ENCODE assay signal across 1 cellular context in genomic region chrX:1601051-1601767, GRCh38.
TF ChIP-seq lines count a peak whose summit lies in the region.

No MANE protein-coding gene starts in this region.

TF ChIP-seq in SK-N-SH treated with all-trans-retinoic acid at 6 μM for 48 hours, 23 proteins besides CTCF, POLR2A, EP300 and RAD21 (continued from another document):
- no peak for TF ChIP-seq CSRNP3 (CRISPR knock-in tag; IDR thresholded peaks at IDR 0.05)
- TF ChIP-seq PPARA (CRISPR knock-in tag; IDR thresholded peaks at IDR 0.05; ENCODE audit: borderline replicate concordance) = no peak
- no peak for TF ChIP-seq TOX (CRISPR knock-in tag; IDR thresholded peaks at IDR 0.05; ENCODE audit: borderline replicate concordance)
- no peak for TF ChIP-seq GLIS3 (CRISPR knock-in tag; IDR thresholded peaks at IDR 0.05)
- no peak for TF ChIP-seq OSR1 (CRISPR knock-in tag; IDR thresholded peaks at IDR 0.05)
- TF ChIP-seq SNAI2 (CRISPR knock-in tag; IDR thresholded peaks at IDR 0.05) = no peak
- no peak for TF ChIP-seq POU6F1 (CRISPR knock-in tag; IDR thresholded peaks at IDR 0.05; ENCODE audit: borderline replicate concordance, low read depth)
- no peak for TF ChIP-seq ARNTL (CRISPR knock-in tag; IDR thresholded peaks at IDR 0.05; ENCODE audit: borderline replicate concordance, low read depth)
- TF ChIP-seq ZC3H10 (CRISPR knock-in tag; IDR thresholded peaks at IDR 0.05) = no peak
- TF ChIP-seq CREB5 (CRISPR knock-in tag; IDR thresholded peaks at IDR 0.05; ENCODE audit: low read depth) = no peak
- no peak for TF ChIP-seq ZNF70 (CRISPR knock-in tag; IDR thresholded peaks at IDR 0.05)
- no peak for TF ChIP-seq ISL1 (CRISPR knock-in tag; IDR thresholded peaks at IDR 0.05)
- TF ChIP-seq BACH2 (CRISPR knock-in tag; IDR thresholded peaks at IDR 0.05; ENCODE audit: borderline replicate concordance) = no peak
